ENCODE assay signal across 28 cellular contexts in genomic region chr6:79943133-79943532, GRCh38.
"Had no signal": no experiment of that assay in that cellular context is flagged by ENCODE, and none has a peak within 500 bp of the region (broad histone marks: within the 10 kb centered on the region; RNA-seq: fewer than 3 reads in every experiment).

No MANE protein-coding gene starts in this region.

- H3K27ac ChIP-seq: ascending aorta, brain microvascular endothelial cell, heart right ventricle, ovary, prostate gland, sigmoid colon, tibial artery, upper lobe of right lung had no signal

- DNase-seq: activated CD4-positive, alpha-beta memory T cell treated with anti-CD3 and anti-CD28 coated beads for 36 hours; activated CD4-positive, alpha-beta T cell treated with anti-CD3 and anti-CD28 coated beads, Interleukin-2, amount 10 ng/mL, durations not matched to agents 24 days and 14 days; activated CD4-positive, CD25-positive, alpha-beta regulatory T cell treated with anti-CD3 and anti-CD28 coated beads, Interleukin-2, amount 50 U/mL, for 72 hours; activated CD8-positive, alpha-beta memory T cell treated with anti-CD3 and anti-CD28 coated beads, Interleukin-2, amount 50 U/mL, for 4 hours; activated gamma-delta T cell; activated naive CD4-positive, alpha-beta T cell treated with anti-CD3 and anti-CD28 coated beads, Interleukin-2, amount 10 ng/mL, durations not matched to agents 7 days and 5 days; activated naive CD8-positive, alpha-beta T cell treated with anti-CD3 and anti-CD28 coated beads, Interleukin-2, amount 10 ng/mL, durations not matched to agents 7 days and 5 days; activated T-cell treated with anti-CD3 and anti-CD28 coated beads, Interleukin-2, amount 50 U/mL, for 1 hour; brain microvascular endothelial cell; caudate nucleus; foreskin fibroblast; heart right ventricle; left colon; mammary epithelial cell; naive B cell; nephron progenitor cell; ovary; sigmoid colon; small intestine; stimulated activated CD4-positive, alpha-beta T cell treated with anti-CD3 and anti-CD28 coated beads, Interleukin-4, amount 100 ng/mL, for 24 hours; stimulated activated naive CD8-positive, alpha-beta T cell treated with anti-CD3 and anti-CD28 coated beads, Interleukin-15, amount 100 ng/mL, for 72 hours; substantia nigra; T1000; tibial artery; upper lobe of right lung had no signal

- H3K9me3 ChIP-seq: ascending aorta, heart right ventricle, ovary, prostate gland, sigmoid colon, tibial artery, upper lobe of right lung had no signal

- FAIRE-seq: keratinocyte, small intestine had no signal

- H3K4me3 ChIP-seq: ascending aorta, heart right ventricle, ovary, prostate gland, sigmoid colon, tibial artery, upper lobe of right lung had no signal

- H3K36me3 ChIP-seq: ascending aorta, brain microvascular endothelial cell, heart right ventricle, ovary, prostate gland, sigmoid colon, tibial artery, upper lobe of right lung had no signal

- H3K4me1 ChIP-seq: prostate gland had no signal

- H3K27me3 ChIP-seq: ascending aorta, brain microvascular endothelial cell, ovary, sigmoid colon, tibial artery had no signal
